Comparison of ENCODE assay signal across 10 cellular contexts in the genomic region with DNA sequence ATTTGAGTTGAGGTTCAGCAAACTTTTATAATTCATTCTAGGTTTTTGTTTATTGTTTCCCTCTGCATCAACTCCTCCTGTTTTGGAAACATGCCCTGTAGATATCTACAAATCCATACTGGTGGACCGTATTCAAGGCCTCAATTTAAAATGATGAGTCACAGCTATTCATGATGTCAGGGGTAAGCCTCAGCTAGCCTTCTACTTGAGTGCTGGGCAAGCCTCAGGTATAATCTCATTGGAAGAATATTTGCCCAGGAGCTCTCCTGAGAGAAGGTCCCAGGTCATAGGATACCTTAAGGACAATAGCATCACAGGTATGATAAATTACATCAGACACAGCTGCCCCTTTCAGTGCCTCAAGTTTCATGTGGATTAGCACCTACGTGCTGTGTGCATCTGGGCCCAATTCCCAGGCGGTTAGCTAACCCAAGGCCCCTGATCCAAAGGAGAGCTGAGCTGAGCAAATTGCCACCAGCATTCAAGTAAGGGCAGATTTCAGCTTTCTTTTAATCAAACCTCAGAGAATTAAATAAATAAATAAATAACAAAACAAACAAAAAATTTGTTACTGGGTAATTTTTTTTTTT.
DNase-seq lines count a peak whose midpoint lies in the region; ATAC-seq and TF ChIP-seq lines count a peak whose summit lies in the region.
"Had no signal": no experiment of that assay in that cellular context is flagged by ENCODE, and none has a peak within 500 bp of the region (broad histone marks: within the 10 kb centered on the region; RNA-seq: fewer than 3 reads in every experiment).

No MANE protein-coding gene starts in this region.

- H3K4me3 ChIP-seq in HEK293 (ENCODE audit: low read depth, low read length) (no peak overlapping the region), psoas muscle (no peak overlapping the region)

- H3K27ac ChIP-seq in HEK293 (ENCODE audit: extremely low read depth, low read depth, low read length), result no peak overlapping the region
- no peak overlapping the region for H3K27ac ChIP-seq in psoas muscle

- WGBS in psoas muscle, 3 donors, result 13 to 28% (median 26%) methylated on average over 3 of the region's 3 CpGs

- no peaks in the 10 kb centered on the region for H3K9me3 ChIP-seq in HEK293 (ENCODE audit: control insufficient read depth, insufficient read depth, low read depth, low read length)
- H3K9me3 ChIP-seq in psoas muscle, result no peaks in the 10 kb centered on the region

- intact Hi-C loops in psoas muscle (cut with DNase I), result no loop called here

- H3K27me3 ChIP-seq in psoas muscle (ENCODE audit: insufficient read depth in 3 of 3, low read length in 2 of 3), result no peaks in the 10 kb centered on the region

- H3K4me1 ChIP-seq in HEK293 (ENCODE audit: control insufficient read depth, insufficient read depth, low read length) (no peaks in the 10 kb centered on the region), psoas muscle (peaks cover 5% of the 10 kb centered on the region)

- CTCF ChIA-PET in HEK293 (lab: Yijun Ruan, JAX), result interaction anchor here (0.6 kb wide), 1 partner anchor 657 kb away, joined by 3 read pairs; no protein-coding TSS in a partner anchor

- no peak for TF ChIP-seq CTCF in HEK293 (tag by site-specific recombination; IDR thresholded peaks at IDR 0.05)
- TF ChIP-seq CTCF in psoas muscle (IDR thresholded peaks at IDR 0.05), result no peak

- DNase-seq in NCI-H2196 treated with DMSO at 0.1 percent for 48 hours (lab: John Stamatoyannopoulos, UW; ENCODE audit: unreplicated experiment) (peak; percentile 64), dedifferentiated amniotic fluid mesenchymal stem cell (ENCODE audit: extremely low spot score) (peak; percentile 58), psoas muscle (no peak), dermis blood vessel endothelial cell (no peak), EL (no peak)
- DNase-seq in activated naive CD4-positive, alpha-beta T cell treated with anti-CD3 and anti-CD28 coated beads, Interleukin-2, amount 50 U/mL, for 16 hours, result no peak
- DNase-seq: CD4-positive, CD25-positive, alpha-beta regulatory T cell had no signal

- POLR2A ChIA-PET in HEK293 (lab: Yijun Ruan, JAX), result no interaction called here

- ATAC-seq in psoas muscle, result peak; percentile 83 to 94 (median 86)
- ATAC-seq: esophagus mucosa, HCT116 had no signal

- H3K36me3 ChIP-seq in HEK293 (ENCODE audit: control insufficient read depth in 2 of 2, insufficient read depth in 1 of 2, low read length in 2 of 2), result no peaks in the 10 kb centered on the region
- no peaks in the 10 kb centered on the region for H3K36me3 ChIP-seq in psoas muscle (ENCODE audit: insufficient read depth in 1 of 2, low read depth in 1 of 2)

TF ChIP-seq in HEK293, 187 proteins besides CTCF, POLR2A, EP300 and RAD21:
- TF ChIP-seq ZNF837 (tag by site-specific recombination; IDR thresholded peaks at IDR 0.05) (no peak), ZNF366 (tag by site-specific recombination; conservative IDR thresholded peaks at IDR 0.05) (0 out of 2 replicates have a peak, but pooled peaks have one; percentile 14), ZNF560 (tag by site-specific recombination; IDR thresholded peaks at IDR 0.05; ENCODE audit: borderline replicate concordance) (no peak), ZSCAN23 (tag by site-specific recombination; IDR thresholded peaks at IDR 0.05) (no peak), ZNF37A (tag by site-specific recombination; IDR thresholded peaks at IDR 0.05) (no peak), ZNF596 (tag by site-specific recombination; IDR thresholded peaks at IDR 0.05) (no peak), ZNF335 (tag by site-specific recombination; conservative IDR thresholded peaks at IDR 0.05) (0 out of 2 replicates have a peak, but pooled peaks have one; percentile 14)

Comparison
In these comparisons a context has a peak if more than half of its experiments do, and no peak if none do; other contexts are left out.
1. DNase-seq: peak in NCI-H2196 treated with DMSO at 0.1 percent for 48 hours (single experiment) and dedifferentiated amniotic fluid mesenchymal stem cell (single experiment); none in psoas muscle (0 of 2), dermis blood vessel endothelial cell (single experiment), EL (single experiment) and activated naive CD4-positive, alpha-beta T cell treated with anti-CD3 and anti-CD28 coated beads, Interleukin-2, amount 50 U/mL, for 16 hours (single experiment).